1 cellular context compared by ENCODE assay signal in the genomic region with DNA sequence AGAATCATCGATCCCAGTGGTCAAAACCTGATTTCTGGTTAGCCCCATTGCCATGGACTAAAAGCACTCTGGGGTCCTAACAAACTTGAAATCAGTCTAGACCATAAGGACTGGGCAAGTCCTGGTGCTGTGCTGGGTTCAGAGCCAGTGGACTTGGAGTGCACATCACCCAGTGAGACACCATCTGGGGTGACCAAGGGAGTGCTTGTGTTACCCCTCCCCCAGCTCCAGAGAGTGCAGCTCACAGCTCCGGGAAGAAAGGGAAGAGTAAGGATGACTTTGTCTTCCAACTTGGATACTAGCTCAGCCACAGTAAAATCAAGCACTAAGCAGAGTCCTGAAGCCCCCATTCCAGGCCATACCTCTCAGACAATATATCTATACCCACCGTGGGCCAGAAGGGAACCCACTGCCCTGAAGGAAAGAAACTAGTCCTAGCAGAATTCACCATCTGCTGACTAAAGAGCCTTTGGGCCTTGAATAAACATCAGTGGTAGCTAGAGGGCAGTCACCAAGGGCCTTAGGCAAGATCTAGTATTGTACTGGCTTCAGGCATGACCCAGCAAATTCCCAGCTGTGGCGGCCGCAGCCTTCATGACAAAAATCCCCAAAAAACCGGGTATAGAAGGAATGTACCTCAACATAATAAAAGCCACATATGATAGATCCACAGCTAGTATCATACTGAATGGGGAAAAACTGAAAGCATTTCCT.
TF ChIP-seq lines count a peak whose summit lies in the region.

No MANE protein-coding gene starts in this region.

TF ChIP-seq in GM23338, 12 proteins besides CTCF, POLR2A, EP300 and RAD21 (continued from another document):
- TF ChIP-seq, protein P1, sequence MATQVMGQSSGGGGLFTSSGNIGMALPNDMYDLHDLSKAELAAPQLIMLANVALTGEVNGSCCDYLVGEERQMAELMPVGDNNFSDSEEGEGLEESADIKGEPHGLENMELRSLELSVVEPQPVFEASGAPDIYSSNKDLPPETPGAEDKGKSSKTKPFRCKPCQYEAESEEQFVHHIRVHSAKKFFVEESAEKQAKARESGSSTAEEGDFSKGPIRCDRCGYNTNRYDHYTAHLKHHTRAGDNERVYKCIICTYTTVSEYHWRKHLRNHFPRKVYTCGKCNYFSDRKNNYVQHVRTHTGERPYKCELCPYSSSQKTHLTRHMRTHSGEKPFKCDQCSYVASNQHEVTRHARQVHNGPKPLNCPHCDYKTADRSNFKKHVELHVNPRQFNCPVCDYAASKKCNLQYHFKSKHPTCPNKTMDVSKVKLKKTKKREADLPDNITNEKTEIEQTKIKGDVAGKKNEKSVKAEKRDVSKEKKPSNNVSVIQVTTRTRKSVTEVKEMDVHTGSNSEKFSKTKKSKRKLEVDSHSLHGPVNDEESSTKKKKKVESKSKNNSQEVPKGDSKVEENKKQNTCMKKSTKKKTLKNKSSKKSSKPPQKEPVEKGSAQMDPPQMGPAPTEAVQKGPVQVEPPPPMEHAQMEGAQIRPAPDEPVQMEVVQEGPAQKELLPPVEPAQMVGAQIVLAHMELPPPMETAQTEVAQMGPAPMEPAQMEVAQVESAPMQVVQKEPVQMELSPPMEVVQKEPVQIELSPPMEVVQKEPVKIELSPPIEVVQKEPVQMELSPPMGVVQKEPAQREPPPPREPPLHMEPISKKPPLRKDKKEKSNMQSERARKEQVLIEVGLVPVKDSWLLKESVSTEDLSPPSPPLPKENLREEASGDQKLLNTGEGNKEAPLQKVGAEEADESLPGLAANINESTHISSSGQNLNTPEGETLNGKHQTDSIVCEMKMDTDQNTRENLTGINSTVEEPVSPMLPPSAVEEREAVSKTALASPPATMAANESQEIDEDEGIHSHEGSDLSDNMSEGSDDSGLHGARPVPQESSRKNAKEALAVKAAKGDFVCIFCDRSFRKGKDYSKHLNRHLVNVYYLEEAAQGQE (IDR thresholded peaks at IDR 0.05; ENCODE audit: unreplicated experiment): no peak
- no peak for TF ChIP-seq EZH2 (IDR thresholded peaks at IDR 0.05; ENCODE audit: low read depth, unreplicated experiment)
- no peak for TF ChIP-seq EZH2phosphoT487 (IDR thresholded peaks at IDR 0.05; ENCODE audit: unreplicated experiment)
- TF ChIP-seq, protein P2, sequence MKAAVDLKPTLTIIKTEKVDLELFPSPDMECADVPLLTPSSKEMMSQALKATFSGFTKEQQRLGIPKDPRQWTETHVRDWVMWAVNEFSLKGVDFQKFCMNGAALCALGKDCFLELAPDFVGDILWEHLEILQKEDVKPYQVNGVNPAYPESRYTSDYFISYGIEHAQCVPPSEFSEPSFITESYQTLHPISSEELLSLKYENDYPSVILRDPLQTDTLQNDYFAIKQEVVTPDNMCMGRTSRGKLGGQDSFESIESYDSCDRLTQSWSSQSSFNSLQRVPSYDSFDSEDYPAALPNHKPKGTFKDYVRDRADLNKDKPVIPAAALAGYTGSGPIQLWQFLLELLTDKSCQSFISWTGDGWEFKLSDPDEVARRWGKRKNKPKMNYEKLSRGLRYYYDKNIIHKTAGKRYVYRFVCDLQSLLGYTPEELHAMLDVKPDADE (IDR thresholded peaks at IDR 0.05): no peak
- no peak for TF ChIP-seq CREB1 (CRISPR knock-in tag; IDR thresholded peaks at IDR 0.05; ENCODE audit: low read depth)
- TF ChIP-seq POLR2AphosphoS5 (IDR thresholded peaks at IDR 0.05; ENCODE audit: low read depth): no peak
